20 cellular contexts compared by ENCODE assay signal in the genomic region with DNA sequence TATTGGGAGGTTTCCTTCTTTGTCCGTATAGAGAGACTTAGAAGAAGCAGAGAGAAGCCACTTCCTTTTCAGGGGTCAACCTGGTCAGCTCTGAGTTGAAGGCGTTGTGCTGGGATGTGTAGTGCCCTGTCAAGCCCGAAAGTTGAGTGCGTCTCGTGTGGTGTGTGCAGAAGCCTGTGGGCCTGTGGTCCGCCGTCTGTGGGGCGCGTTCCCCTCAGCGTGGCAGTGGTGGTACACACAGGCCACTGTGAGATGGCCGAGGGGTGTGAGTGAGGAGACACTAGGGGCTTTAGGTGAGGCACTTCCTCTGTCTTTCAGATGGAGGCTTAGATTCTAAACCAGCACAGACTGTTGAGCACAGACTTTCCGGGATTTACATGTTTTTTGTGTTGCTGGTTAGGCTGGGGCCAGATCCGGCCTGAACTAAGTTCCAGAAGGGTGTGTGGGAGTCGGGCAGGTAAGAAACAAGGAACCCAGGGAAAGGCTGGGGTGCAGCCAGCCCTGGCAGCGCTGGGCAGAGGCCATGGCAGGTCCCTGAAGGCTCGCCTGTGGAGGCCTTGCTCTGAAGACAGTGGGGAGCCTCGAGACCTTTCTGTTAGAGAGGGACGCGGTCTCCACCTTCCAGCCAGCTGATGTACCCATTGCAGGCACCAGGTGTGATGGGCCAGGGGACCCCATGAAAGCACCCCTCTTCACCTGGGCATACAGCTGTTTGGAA.
DNase-seq lines count a peak whose midpoint lies in the region; ATAC-seq and TF ChIP-seq lines count a peak whose summit lies in the region.
"Had no signal": no experiment of that assay in that cellular context is flagged by ENCODE, and none has a peak within 500 bp of the region (broad histone marks: within the 10 kb centered on the region; RNA-seq: fewer than 3 reads in every experiment).

No MANE protein-coding gene starts in this region.

- H3K4me3 Mint-ChIP-seq in activated naive CD8-positive, alpha-beta T cell treated with anti-CD3 and anti-CD28 coated beads, Interleukin-2, amount 10 ng/mL, durations not matched to agents 7 days and 5 days = no peak overlapping the region
- H3K4me3 Mint-ChIP-seq in activated naive CD8-positive, alpha-beta T cell treated with anti-CD3 and anti-CD28 coated beads for 36 hours = no peak overlapping the region
- H3K4me3 Mint-ChIP-seq in central memory CD8-positive, alpha-beta T cell = no peak overlapping the region
- H3K4me3 Mint-ChIP-seq in natural killer cell = no peak overlapping the region

- H3K9me3 ChIP-seq in stomach = no peaks in the 10 kb centered on the region
- H3K9me3 ChIP-seq: A549, Caco-2 had no signal

- H3K4me1 Mint-ChIP-seq in activated naive CD8-positive, alpha-beta T cell treated with anti-CD3 and anti-CD28 coated beads, Interleukin-2, amount 10 ng/mL, durations not matched to agents 7 days and 5 days = peaks cover 5% of the 10 kb centered on the region
- H3K4me1 Mint-ChIP-seq in activated naive CD8-positive, alpha-beta T cell treated with anti-CD3 and anti-CD28 coated beads for 36 hours = peaks cover 10% of the 10 kb centered on the region
- peaks cover 31% of the 10 kb centered on the region for H3K4me1 Mint-ChIP-seq in central memory CD8-positive, alpha-beta T cell
- peaks cover 41 to 45% of the 10 kb centered on the region in 2 donors for H3K4me1 Mint-ChIP-seq in natural killer cell

- H3K27ac Mint-ChIP-seq in activated naive CD8-positive, alpha-beta T cell treated with anti-CD3 and anti-CD28 coated beads, Interleukin-2, amount 10 ng/mL, durations not matched to agents 7 days and 5 days = peak overlapping the region; percentile 2
- H3K27ac Mint-ChIP-seq in activated naive CD8-positive, alpha-beta T cell treated with anti-CD3 and anti-CD28 coated beads for 36 hours = no peak overlapping the region
- H3K27ac Mint-ChIP-seq in central memory CD8-positive, alpha-beta T cell (ENCODE audit: low read depth) = peak overlapping the region; percentile 32
- peak overlapping the region; percentile 80 to 84 for H3K27ac Mint-ChIP-seq in natural killer cell

- intact Hi-C loops in natural killer cell (cut with micrococcal nuclease) (no loop called here), stomach (cut with DNase I; ENCODE audit: low total_unique reads) (no loop called here), cardiac septum (cut with DNase I) (no loop called here)

- no peak for DNase-seq in activated naive CD8-positive, alpha-beta T cell treated with anti-CD3 and anti-CD28 coated beads, Interleukin-2, amount 10 ng/mL, durations not matched to agents 7 days and 5 days
- DNase-seq in activated naive CD8-positive, alpha-beta T cell treated with anti-CD3 and anti-CD28 coated beads for 36 hours = no peak
- no peak for DNase-seq in central memory CD8-positive, alpha-beta T cell (ENCODE audit: low spot score in 2 of 2)
- DNase-seq in natural killer cell = no peak
- peak; percentile 21 for DNase-seq in stomach
- no peak for DNase-seq in anterior cingulate cortex (lab: John Stamatoyannopoulos, UW)
- DNase-seq in cardiac septum (ENCODE audit: low spot score) = no peak
- DNase-seq in NCI-H524 (lab: John Stamatoyannopoulos, UW) = no peak
- DNase-seq: Caco-2; MM.1S; NCI-H1105; NCI-H1694 treated with DMSO at 0.1 percent for 48 hours; NCI-H345; NCI-H69; NK-92 treated with Interleukin-12 subunit alpha and Interleukin-12 subunit beta, amount 100 ng/mL, for 24 hours; PC-3 had no signal

- H3K36me3 Mint-ChIP-seq in activated naive CD8-positive, alpha-beta T cell treated with anti-CD3 and anti-CD28 coated beads, Interleukin-2, amount 10 ng/mL, durations not matched to agents 7 days and 5 days = peaks cover 4% of the 10 kb centered on the region
- H3K36me3 Mint-ChIP-seq in activated naive CD8-positive, alpha-beta T cell treated with anti-CD3 and anti-CD28 coated beads for 36 hours = peaks cover 3% of the 10 kb centered on the region
- H3K36me3 Mint-ChIP-seq in central memory CD8-positive, alpha-beta T cell (ENCODE audit: insufficient read depth) = peaks cover 3% of the 10 kb centered on the region
- H3K36me3 Mint-ChIP-seq in natural killer cell = no peaks in the 10 kb centered on the region

- no peak overlapping the region for H3K4me3 ChIP-seq in stomach
- H3K4me3 ChIP-seq: A549 had no signal

- H3K36me3 ChIP-seq in stomach = peaks cover 0 to 32% (median 10%) of the 10 kb centered on the region in 4 donors

- 94 to 96% (median 96%) methylated on average over 18 to 19 of the region's 19 CpGs for WGBS in stomach, 5 donors

- ATAC-seq in activated naive CD8-positive, alpha-beta T cell treated with anti-CD3 and anti-CD28 coated beads, Interleukin-2, amount 10 ng/mL, durations not matched to agents 7 days and 5 days (ENCODE audit: low read depth) = no peak
- ATAC-seq in central memory CD8-positive, alpha-beta T cell (replicated peaks; ENCODE audit: extremely low read depth, poor library complexity, severe bottlenecking) = no peak
- ATAC-seq in natural killer cell = peak in 1 of 3 donors; percentile 49
- ATAC-seq: A549, HCT116, HepG2, PC-3 had no signal

- no peaks in the 10 kb centered on the region for H3K4me1 ChIP-seq in stomach
- H3K4me1 ChIP-seq: A549, Caco-2 had no signal

- TF ChIP-seq EP300 in stomach (IDR thresholded peaks at IDR 0.05) = no peak

- H3K27me3 Mint-ChIP-seq in activated naive CD8-positive, alpha-beta T cell treated with anti-CD3 and anti-CD28 coated beads, Interleukin-2, amount 10 ng/mL, durations not matched to agents 7 days and 5 days = no peaks in the 10 kb centered on the region
- no peaks in the 10 kb centered on the region for H3K27me3 Mint-ChIP-seq in activated naive CD8-positive, alpha-beta T cell treated with anti-CD3 and anti-CD28 coated beads for 36 hours
- no peaks in the 10 kb centered on the region for H3K27me3 Mint-ChIP-seq in central memory CD8-positive, alpha-beta T cell
- H3K27me3 Mint-ChIP-seq in natural killer cell (ENCODE audit: low read depth in 2 of 2) = no peaks in the 10 kb centered on the region

- no peak overlapping the region for H3K27ac ChIP-seq in stomach
- H3K27ac ChIP-seq: A549, C4-2B had no signal

- POLR2A ChIA-PET in activated naive CD8-positive, alpha-beta T cell treated with anti-CD3 and anti-CD28 coated beads, Interleukin-2, amount 10 ng/mL, durations not matched to agents 7 days and 5 days (lab: Charles Lee) = no interaction called here

- H3K27me3 ChIP-seq in stomach = no peaks in the 10 kb centered on the region

- TF ChIP-seq CTCF in natural killer cell (IDR thresholded peaks at IDR 0.05) (no peak), stomach (IDR thresholded peaks at IDR 0.05) (no peak)

- H3K9me3 Mint-ChIP-seq in activated naive CD8-positive, alpha-beta T cell treated with anti-CD3 and anti-CD28 coated beads, Interleukin-2, amount 10 ng/mL, durations not matched to agents 7 days and 5 days = no peaks in the 10 kb centered on the region
- H3K9me3 Mint-ChIP-seq in activated naive CD8-positive, alpha-beta T cell treated with anti-CD3 and anti-CD28 coated beads for 36 hours = no peaks in the 10 kb centered on the region
- no peaks in the 10 kb centered on the region for H3K9me3 Mint-ChIP-seq in central memory CD8-positive, alpha-beta T cell
- H3K9me3 Mint-ChIP-seq in natural killer cell = no peaks in the 10 kb centered on the region

- TF ChIP-seq POLR2A in stomach (IDR thresholded peaks at IDR 0.05) = no peak
